1 cellular context compared by ENCODE assay signal in genomic region chr19:49933643-49934042, GRCh38.
TF ChIP-seq lines count a peak whose summit lies in the region.

No MANE protein-coding gene starts in this region.

TF ChIP-seq in GM12878, 131 proteins besides CTCF, POLR2A, EP300 and RAD21:
- TF ChIP-seq PRDM15 (CRISPR knock-in tag; IDR thresholded peaks at IDR 0.05): no peak
- 0 out of 2 replicates have a peak, but pooled peaks have one; percentile 38 for TF ChIP-seq BACH1 (IDR thresholded peaks at IDR 0.05; ENCODE audit: borderline replicate concordance)
- peak in 1 of 2 experiments; percentile 26; a peak in 1 of 4 replicates for TF ChIP-seq BHLHE40 (IDR thresholded peaks at IDR 0.05; ENCODE audit: borderline replicate concordance in 1 of 2, low read depth in 2 of 2, low read length in 1 of 2)
- 0 out of 2 replicates have a peak, but pooled peaks have one; percentile 17 for TF ChIP-seq NR2F1 (conservative IDR thresholded peaks at IDR 0.05)
- TF ChIP-seq PML (IDR thresholded peaks at IDR 0.05; ENCODE audit: low read length): 0 out of 2 replicates have a peak, but pooled peaks have one; percentile 26
- TF ChIP-seq POLR2AphosphoS5 (IDR thresholded peaks at IDR 0.05; ENCODE audit: low read length): peak; percentile 85
